18 cellular contexts compared by ENCODE assay signal in the genomic region with DNA sequence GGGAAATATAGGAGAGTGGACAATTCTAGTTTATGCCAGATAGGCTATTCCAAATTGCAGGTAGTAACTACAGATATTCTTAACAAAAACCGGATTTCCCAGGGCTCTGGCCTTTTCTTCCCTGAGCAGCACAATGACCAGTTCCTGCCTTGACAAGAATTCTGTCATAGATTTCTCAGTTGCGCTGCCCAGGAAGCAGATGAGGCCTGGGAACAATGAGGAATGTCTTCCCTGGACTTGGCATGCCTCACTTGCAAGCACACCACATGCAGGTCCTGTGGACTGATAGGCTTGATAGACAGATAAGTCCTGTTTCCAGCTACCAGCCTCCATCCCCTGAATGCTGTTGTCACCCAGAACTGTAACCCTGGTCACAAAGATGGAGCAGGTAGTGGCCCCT.
A peak's percentile ranks its signal among the peaks of the same experiment; 100 is the strongest.
DNase-seq lines count a peak whose midpoint lies in the region; ATAC-seq and TF ChIP-seq lines count a peak whose summit lies in the region.
"Had no signal": no experiment of that assay in that cellular context is flagged by ENCODE, and none has a peak within 500 bp of the region (broad histone marks: within the 10 kb centered on the region; RNA-seq: fewer than 3 reads in every experiment).

No MANE protein-coding gene starts in this region.

- H3K9me3 Mint-ChIP-seq in CD4-positive, alpha-beta T cell, result no peaks in the 10 kb centered on the region
- H3K9me3 Mint-ChIP-seq in endothelial cell (ENCODE audit: unreplicated experiment), result no peaks in the 10 kb centered on the region
- H3K9me3 Mint-ChIP-seq: CD4-positive, CD25-positive, alpha-beta regulatory T cell; CD8-positive, alpha-beta memory T cell; HFFc6 had no signal

- no peaks in the 10 kb centered on the region for H3K36me3 ChIP-seq in SK-N-SH (replicated peaks in 1 of 2; ENCODE audit: control insufficient read depth in 1 of 2, insufficient read depth in 2 of 2, low read length in 1 of 2)
- H3K36me3 ChIP-seq: BLaER1, HAP-1 had no signal

- ATAC-seq in SK-N-SH treated with all-trans-retinoic acid at 6 μM for 48 hours (no peak), HG02852 (IDR thresholded peaks at IDR 0.05; ENCODE audit: unreplicated experiment) (no peak)
- no peak for ATAC-seq in CD4-positive, alpha-beta T cell (ENCODE audit: poor library complexity)

- no peaks in the 10 kb centered on the region; the same call in 1 of the 2 replicates for H3K27me3 ChIP-seq in SK-N-SH (ENCODE audit: insufficient read depth)
- H3K27me3 ChIP-seq in CD4-positive, alpha-beta T cell (ENCODE audit: control insufficient read depth, insufficient read depth, low read length), result no peaks in the 10 kb centered on the region
- H3K27me3 ChIP-seq: BLaER1 had no signal

- H3K4me1 ChIP-seq in SK-N-SH (ENCODE audit: control insufficient read depth in 1 of 2, insufficient read depth in 2 of 2, low read depth in 1 of 2, low read length in 1 of 2), result peaks cover 0 to 3% of the 10 kb centered on the region in 2 experiments; a peak in 2 of 4 replicates
- H3K4me1 ChIP-seq: BLaER1, HAP-1 had no signal

- H3K9ac ChIP-seq in SK-N-SH, result no peak overlapping the region
- H3K9ac ChIP-seq: BLaER1 had no signal

- no peaks in the 10 kb centered on the region for H3K27me3 Mint-ChIP-seq in CD4-positive, alpha-beta T cell
- no peaks in the 10 kb centered on the region for H3K27me3 Mint-ChIP-seq in endothelial cell (ENCODE audit: unreplicated experiment)
- H3K27me3 Mint-ChIP-seq: CD4-positive, CD25-positive, alpha-beta regulatory T cell; CD8-positive, alpha-beta memory T cell had no signal

- intact Hi-C loops in CD4-positive, alpha-beta T cell (cut with DNase I, micrococcal nuclease), result no loop called here

- H3F3A ChIP-seq in SK-N-SH (replicated peaks; ENCODE audit: insufficient read depth), result no peaks in the 10 kb centered on the region

- H3K36me3 Mint-ChIP-seq in CD4-positive, alpha-beta T cell (ENCODE audit: low read depth), result no peaks in the 10 kb centered on the region
- no peaks in the 10 kb centered on the region for H3K36me3 Mint-ChIP-seq in endothelial cell (ENCODE audit: low read depth, unreplicated experiment)
- H3K36me3 Mint-ChIP-seq: CD4-positive, CD25-positive, alpha-beta regulatory T cell; CD8-positive, alpha-beta memory T cell had no signal

- no peaks in the 10 kb centered on the region for H3K79me2 ChIP-seq in SK-N-SH (ENCODE audit: insufficient read depth)

- H3K4me3 ChIP-seq in SK-N-SH (ENCODE audit: low read depth in 2 of 2, low read length in 1 of 2), result no peak overlapping the region
- H3K4me3 ChIP-seq: BLaER1, HAP-1 had no signal

- no peak for TF ChIP-seq RAD21 in SK-N-SH (IDR thresholded peaks at IDR 0.05; ENCODE audit: low read length)

- no peaks in the 10 kb centered on the region for H3K9me2 ChIP-seq in SK-N-SH

- H4K20me1 ChIP-seq in SK-N-SH (ENCODE audit: insufficient read depth), result no peaks in the 10 kb centered on the region
- H4K20me1 ChIP-seq: BLaER1 had no signal

- POLR2A ChIA-PET in SK-N-SH (lab: Yijun Ruan, JAX), result no interaction called here
- POLR2A ChIA-PET in CD4-positive, alpha-beta T cell (lab: Charles Lee), result interaction anchor here (2.4 kb wide), 1 partner anchor 366 kb away, joined by 23 read pairs; no protein-coding TSS in a partner anchor

- 84% methylated on average over 2 of the region's 2 CpGs for WGBS in SK-N-SH (ENCODE audit: low lambda C conversion rate)

- no peak overlapping the region for H2AFZ ChIP-seq in SK-N-SH (ENCODE audit: low read depth)

- peaks cover 32% of the 10 kb centered on the region for H3K4me1 Mint-ChIP-seq in CD4-positive, alpha-beta T cell (ENCODE audit: low read depth)
- peaks cover 12% of the 10 kb centered on the region for H3K4me1 Mint-ChIP-seq in endothelial cell (ENCODE audit: unreplicated experiment)

- H3K9me3 ChIP-seq in SK-N-SH, result no peaks in the 10 kb centered on the region
- H3K9me3 ChIP-seq in CD4-positive, alpha-beta T cell (ENCODE audit: control insufficient read depth, low read length), result no peaks in the 10 kb centered on the region
- H3K9me3 ChIP-seq: HAP-1 had no signal

- peak overlapping the region; percentile 35 for H3K27ac Mint-ChIP-seq in CD4-positive, alpha-beta T cell
- H3K27ac Mint-ChIP-seq in endothelial cell (ENCODE audit: unreplicated experiment), result peak overlapping the region; percentile 9
- H3K27ac Mint-ChIP-seq: B cell, HFFc6 had no signal

- H3K4me2 ChIP-seq in SK-N-SH, result no peak overlapping the region
- H3K4me2 ChIP-seq: BLaER1 had no signal

- no peak for TF ChIP-seq CTCF in SK-N-SH (IDR thresholded peaks at IDR 0.05)
- no peak for TF ChIP-seq CTCF in CD4-positive, alpha-beta T cell (IDR thresholded peaks at IDR 0.05)
- no peak for TF ChIP-seq CTCF in endothelial cell (IDR thresholded peaks at IDR 0.05; ENCODE audit: unreplicated experiment)

- no peak for DNase-seq in SK-N-SH
- DNase-seq in CD4-positive, alpha-beta T cell, result no peak
- no peak for DNase-seq in endothelial cell (ENCODE audit: low spot score)
- DNase-seq in NCI-H748 treated with DMSO at 0.1 percent for 48 hours (lab: John Stamatoyannopoulos, UW), result no peak
- DNase-seq: CD4-positive, CD25-positive, alpha-beta regulatory T cell; CD8-positive, alpha-beta memory T cell; DMS 273 treated with DMSO at 0.1 percent for 48 hours; DMS79; GF-D8; GOT3; HFFc6 had no signal

- CTCF ChIA-PET in SK-N-SH (lab: Yijun Ruan, JAX), result interaction anchor here (1.1 to 1.5 kb wide), 4 partner anchors 19 to 783 kb away, joined by 3 to 4 read pairs (median 3); no protein-coding TSS in a partner anchor
- CTCF ChIA-PET in CD4-positive, alpha-beta T cell (lab: Charles Lee), result no interaction called here

- TF ChIP-seq EP300 in SK-N-SH (IDR thresholded peaks at IDR 0.05; ENCODE audit: borderline replicate concordance in 1 of 2, low read depth in 1 of 2, low read length in 1 of 2), result no peak

- H3K4me3 Mint-ChIP-seq in CD4-positive, alpha-beta T cell, result no peak overlapping the region
- H3K4me3 Mint-ChIP-seq in endothelial cell (ENCODE audit: unreplicated experiment), result no peak overlapping the region
- H3K4me3 Mint-ChIP-seq: B cell; CD8-positive, alpha-beta memory T cell; HFFc6 had no signal

- no peak overlapping the region for H3K27ac ChIP-seq in SK-N-SH (ENCODE audit: low read depth in 2 of 2, low read length in 1 of 2)
- no peak overlapping the region for H3K27ac ChIP-seq in CD4-positive, alpha-beta T cell (ENCODE audit: low read depth, low read length)
- H3K27ac ChIP-seq: 22Rv1, BLaER1, C4-2B had no signal

TF ChIP-seq in SK-N-SH, 30 proteins besides CTCF, POLR2A, EP300 and RAD21:
- no peak for TF ChIP-seq JUND (IDR thresholded peaks at IDR 0.05)
- no peak for TF ChIP-seq ELF1 (IDR thresholded peaks at IDR 0.05)
- 0 out of 2 replicates have a peak, but pooled peaks have one; percentile 12 for TF ChIP-seq GATA2 (CRISPR knock-in tag; IDR thresholded peaks at IDR 0.05)
- no peak for TF ChIP-seq FOXJ3 (CRISPR knock-in tag; IDR thresholded peaks at IDR 0.05)
- TF ChIP-seq FOXM1 (IDR thresholded peaks at IDR 0.05; ENCODE audit: low read depth), result no peak

TF ChIP-seq in SK-N-SH treated with all-trans-retinoic acid at 6 μM for 48 hours, 23 proteins besides CTCF, POLR2A, EP300 and RAD21 (continues in another document):
- TF ChIP-seq SNAI2 (CRISPR knock-in tag; IDR thresholded peaks at IDR 0.05), result no peak
- TF ChIP-seq ZFP3 (CRISPR knock-in tag; IDR thresholded peaks at IDR 0.05), result no peak
- TF ChIP-seq, protein P1, sequence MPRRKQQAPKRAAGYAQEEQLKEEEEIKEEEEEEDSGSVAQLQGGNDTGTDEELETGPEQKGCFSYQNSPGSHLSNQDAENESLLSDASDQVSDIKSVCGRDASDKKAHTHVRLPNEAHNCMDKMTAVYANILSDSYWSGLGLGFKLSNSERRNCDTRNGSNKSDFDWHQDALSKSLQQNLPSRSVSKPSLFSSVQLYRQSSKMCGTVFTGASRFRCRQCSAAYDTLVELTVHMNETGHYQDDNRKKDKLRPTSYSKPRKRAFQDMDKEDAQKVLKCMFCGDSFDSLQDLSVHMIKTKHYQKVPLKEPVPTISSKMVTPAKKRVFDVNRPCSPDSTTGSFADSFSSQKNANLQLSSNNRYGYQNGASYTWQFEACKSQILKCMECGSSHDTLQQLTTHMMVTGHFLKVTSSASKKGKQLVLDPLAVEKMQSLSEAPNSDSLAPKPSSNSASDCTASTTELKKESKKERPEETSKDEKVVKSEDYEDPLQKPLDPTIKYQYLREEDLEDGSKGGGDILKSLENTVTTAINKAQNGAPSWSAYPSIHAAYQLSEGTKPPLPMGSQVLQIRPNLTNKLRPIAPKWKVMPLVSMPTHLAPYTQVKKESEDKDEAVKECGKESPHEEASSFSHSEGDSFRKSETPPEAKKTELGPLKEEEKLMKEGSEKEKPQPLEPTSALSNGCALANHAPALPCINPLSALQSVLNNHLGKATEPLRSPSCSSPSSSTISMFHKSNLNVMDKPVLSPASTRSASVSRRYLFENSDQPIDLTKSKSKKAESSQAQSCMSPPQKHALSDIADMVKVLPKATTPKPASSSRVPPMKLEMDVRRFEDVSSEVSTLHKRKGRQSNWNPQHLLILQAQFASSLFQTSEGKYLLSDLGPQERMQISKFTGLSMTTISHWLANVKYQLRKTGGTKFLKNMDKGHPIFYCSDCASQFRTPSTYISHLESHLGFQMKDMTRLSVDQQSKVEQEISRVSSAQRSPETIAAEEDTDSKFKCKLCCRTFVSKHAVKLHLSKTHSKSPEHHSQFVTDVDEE (CRISPR knock-in tag; IDR thresholded peaks at IDR 0.05), result no peak
- TF ChIP-seq TCF4 (CRISPR knock-in tag; IDR thresholded peaks at IDR 0.05; ENCODE audit: borderline replicate concordance), result no peak
- TF ChIP-seq ESRRG (CRISPR knock-in tag; IDR thresholded peaks at IDR 0.05), result no peak
- TF ChIP-seq, protein P2, sequence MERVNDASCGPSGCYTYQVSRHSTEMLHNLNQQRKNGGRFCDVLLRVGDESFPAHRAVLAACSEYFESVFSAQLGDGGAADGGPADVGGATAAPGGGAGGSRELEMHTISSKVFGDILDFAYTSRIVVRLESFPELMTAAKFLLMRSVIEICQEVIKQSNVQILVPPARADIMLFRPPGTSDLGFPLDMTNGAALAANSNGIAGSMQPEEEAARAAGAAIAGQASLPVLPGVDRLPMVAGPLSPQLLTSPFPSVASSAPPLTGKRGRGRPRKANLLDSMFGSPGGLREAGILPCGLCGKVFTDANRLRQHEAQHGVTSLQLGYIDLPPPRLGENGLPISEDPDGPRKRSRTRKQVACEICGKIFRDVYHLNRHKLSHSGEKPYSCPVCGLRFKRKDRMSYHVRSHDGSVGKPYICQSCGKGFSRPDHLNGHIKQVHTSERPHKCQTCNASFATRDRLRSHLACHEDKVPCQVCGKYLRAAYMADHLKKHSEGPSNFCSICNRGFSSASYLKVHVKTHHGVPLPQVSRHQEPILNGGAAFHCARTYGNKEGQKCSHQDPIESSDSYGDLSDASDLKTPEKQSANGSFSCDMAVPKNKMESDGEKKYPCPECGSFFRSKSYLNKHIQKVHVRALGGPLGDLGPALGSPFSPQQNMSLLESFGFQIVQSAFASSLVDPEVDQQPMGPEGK (CRISPR knock-in tag; IDR thresholded peaks at IDR 0.05; ENCODE audit: borderline replicate concordance), result no peak
- no peak for TF ChIP-seq ZFP30 (CRISPR knock-in tag; IDR thresholded peaks at IDR 0.05)
